25 cellular contexts compared by ENCODE assay signal in genomic region chr19:3340340-3340739, GRCh38.
"Had no signal": no experiment of that assay in that cellular context is flagged by ENCODE, and none has a peak within 500 bp of the region (broad histone marks: within the 10 kb centered on the region; RNA-seq: fewer than 3 reads in every experiment).

No MANE protein-coding gene starts in this region.

- H3K4me1 ChIP-seq: neural progenitor cell had no signal

- H3K36me3 Mint-ChIP-seq: neural progenitor cell, T-cell had no signal

- H3K9me3 Mint-ChIP-seq: activated CD4-positive, alpha-beta T cell treated with anti-CD3 and anti-CD28 coated beads, Interleukin-2, amount 10 ng/mL, durations not matched to agents 24 days and 14 days; neural progenitor cell; stimulated activated naive CD8-positive, alpha-beta T cell treated with anti-CD3 and anti-CD28 coated beads, Interleukin-15, Interleukin-2, amounts not matched to agents 100 ng/mL and 50 ng/mL, for 24 hours; T-cell had no signal

- H3K27ac ChIP-seq: neural progenitor cell, ovary, psoas muscle had no signal

- H3K9ac ChIP-seq: neural progenitor cell had no signal

- H3K4me3 Mint-ChIP-seq: activated CD4-positive, alpha-beta T cell treated with anti-CD3 and anti-CD28 coated beads, Interleukin-2, amount 10 ng/mL, durations not matched to agents 24 days and 14 days; neural progenitor cell; stimulated activated naive CD8-positive, alpha-beta T cell treated with anti-CD3 and anti-CD28 coated beads, Interleukin-15, Interleukin-2, amounts not matched to agents 100 ng/mL and 50 ng/mL, for 24 hours had no signal

- H3K4me3 ChIP-seq: breast epithelium, lung, neural progenitor cell, ovary, psoas muscle had no signal

- H3K27ac Mint-ChIP-seq: activated CD4-positive, alpha-beta T cell treated with anti-CD3 and anti-CD28 coated beads, Interleukin-2, amount 10 ng/mL, durations not matched to agents 24 days and 14 days; neural progenitor cell; stimulated activated naive CD8-positive, alpha-beta T cell treated with anti-CD3 and anti-CD28 coated beads, Interleukin-15, Interleukin-2, amounts not matched to agents 100 ng/mL and 50 ng/mL, for 24 hours had no signal

- ATAC-seq: left colon, psoas muscle, right cardiac atrium, T-cell had no signal

- H3K4me2 ChIP-seq: neural progenitor cell had no signal

- DNase-seq: activated CD4-positive, alpha-beta T cell treated with anti-CD3 and anti-CD28 coated beads, Interleukin-2, amount 10 ng/mL, durations not matched to agents 24 days and 14 days; activated CD4-positive, CD25-positive, alpha-beta regulatory T cell; activated CD8-positive, alpha-beta memory T cell treated with anti-CD3 and anti-CD28 coated beads, Interleukin-2, amount 50 U/mL, for 4 hours; activated effector memory CD4-positive, alpha-beta T cell treated with Interleukin-2 at 50 U/mL for 16 hours; activated naive CD4-positive, alpha-beta T cell treated with anti-CD3 and anti-CD28 coated beads, Interleukin-2, amount 50 U/mL, for 16 hours; activated T-cell treated with anti-CD3 and anti-CD28 coated beads, Interleukin-2, amount 50 U/mL, for 48 hours; effector memory CD4-positive, alpha-beta T cell; foreskin fibroblast; hypothalamus; islet precursor cell; left colon; midbrain; ovary; psoas muscle; small intestine; stimulated activated CD4-positive, alpha-beta T cell treated with anti-CD3 and anti-CD28 coated beads, Interleukin-15, amount 100 ng/mL, for 24 hours; stimulated activated CD4-positive, alpha-beta T cell treated with anti-CD3 and anti-CD28 coated beads, Interleukin-2, amount 100 ng/mL, for 48 hours; T-cell; T-helper 9 cell had no signal

- H3K36me3 ChIP-seq: breast epithelium, neural progenitor cell, ovary had no signal

- FAIRE-seq: astrocyte, small intestine had no signal

- H3K27me3 Mint-ChIP-seq: activated CD4-positive, alpha-beta T cell treated with anti-CD3 and anti-CD28 coated beads, Interleukin-2, amount 10 ng/mL, durations not matched to agents 24 days and 14 days; stimulated activated naive CD8-positive, alpha-beta T cell treated with anti-CD3 and anti-CD28 coated beads, Interleukin-15, Interleukin-2, amounts not matched to agents 100 ng/mL and 50 ng/mL, for 24 hours; T-cell had no signal

- H3K9me3 ChIP-seq: breast epithelium, ovary, psoas muscle had no signal

- H3K27me3 ChIP-seq: breast epithelium, ovary had no signal
